In the genomic region with DNA sequence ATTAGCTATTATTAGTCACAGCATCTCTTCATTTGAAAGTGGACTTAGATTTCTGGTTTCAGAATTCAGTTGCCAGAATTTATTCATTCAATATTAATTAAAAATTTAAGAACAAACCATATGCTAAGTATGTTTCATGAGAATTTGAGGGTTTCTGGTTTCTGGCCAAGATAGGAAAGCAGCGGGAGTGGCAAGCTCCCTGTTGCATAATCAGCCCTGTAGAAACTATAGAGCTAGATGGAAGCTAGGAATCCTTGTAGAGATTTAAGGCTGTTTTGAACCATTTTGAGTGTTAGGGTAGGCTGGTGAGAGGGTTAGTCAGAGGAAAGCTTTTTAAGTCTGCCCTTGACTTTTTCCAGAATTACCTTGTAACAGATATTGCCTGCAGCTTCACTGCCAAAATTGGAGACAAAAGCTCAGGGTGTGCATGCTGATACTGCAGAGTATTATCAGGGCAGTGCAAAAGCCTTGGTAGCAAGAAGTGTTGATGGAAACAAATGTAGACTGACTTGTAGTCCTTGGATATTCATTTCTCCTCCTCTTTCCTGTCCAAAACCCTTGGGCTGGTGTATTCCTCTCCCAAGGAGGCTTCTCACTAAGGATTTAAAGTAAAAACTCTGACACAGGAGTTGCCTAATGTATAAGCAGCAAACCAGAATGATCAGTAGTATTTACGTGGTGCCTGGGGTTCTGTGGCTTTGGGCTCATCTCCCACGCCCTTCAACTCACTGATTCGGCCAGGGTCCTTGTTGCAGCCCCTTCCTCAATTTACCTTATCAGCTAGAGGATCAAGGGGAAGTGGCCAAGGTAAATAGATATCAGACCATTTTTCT, we compare ENCODE assay signal across 1 cellular context.
TF ChIP-seq lines count a peak whose summit lies in the region.

No MANE protein-coding gene starts in this region.

TF ChIP-seq in GM23338, 12 proteins besides CTCF, POLR2A, EP300 and RAD21 (continued from another document):
- TF ChIP-seq, protein P1, sequence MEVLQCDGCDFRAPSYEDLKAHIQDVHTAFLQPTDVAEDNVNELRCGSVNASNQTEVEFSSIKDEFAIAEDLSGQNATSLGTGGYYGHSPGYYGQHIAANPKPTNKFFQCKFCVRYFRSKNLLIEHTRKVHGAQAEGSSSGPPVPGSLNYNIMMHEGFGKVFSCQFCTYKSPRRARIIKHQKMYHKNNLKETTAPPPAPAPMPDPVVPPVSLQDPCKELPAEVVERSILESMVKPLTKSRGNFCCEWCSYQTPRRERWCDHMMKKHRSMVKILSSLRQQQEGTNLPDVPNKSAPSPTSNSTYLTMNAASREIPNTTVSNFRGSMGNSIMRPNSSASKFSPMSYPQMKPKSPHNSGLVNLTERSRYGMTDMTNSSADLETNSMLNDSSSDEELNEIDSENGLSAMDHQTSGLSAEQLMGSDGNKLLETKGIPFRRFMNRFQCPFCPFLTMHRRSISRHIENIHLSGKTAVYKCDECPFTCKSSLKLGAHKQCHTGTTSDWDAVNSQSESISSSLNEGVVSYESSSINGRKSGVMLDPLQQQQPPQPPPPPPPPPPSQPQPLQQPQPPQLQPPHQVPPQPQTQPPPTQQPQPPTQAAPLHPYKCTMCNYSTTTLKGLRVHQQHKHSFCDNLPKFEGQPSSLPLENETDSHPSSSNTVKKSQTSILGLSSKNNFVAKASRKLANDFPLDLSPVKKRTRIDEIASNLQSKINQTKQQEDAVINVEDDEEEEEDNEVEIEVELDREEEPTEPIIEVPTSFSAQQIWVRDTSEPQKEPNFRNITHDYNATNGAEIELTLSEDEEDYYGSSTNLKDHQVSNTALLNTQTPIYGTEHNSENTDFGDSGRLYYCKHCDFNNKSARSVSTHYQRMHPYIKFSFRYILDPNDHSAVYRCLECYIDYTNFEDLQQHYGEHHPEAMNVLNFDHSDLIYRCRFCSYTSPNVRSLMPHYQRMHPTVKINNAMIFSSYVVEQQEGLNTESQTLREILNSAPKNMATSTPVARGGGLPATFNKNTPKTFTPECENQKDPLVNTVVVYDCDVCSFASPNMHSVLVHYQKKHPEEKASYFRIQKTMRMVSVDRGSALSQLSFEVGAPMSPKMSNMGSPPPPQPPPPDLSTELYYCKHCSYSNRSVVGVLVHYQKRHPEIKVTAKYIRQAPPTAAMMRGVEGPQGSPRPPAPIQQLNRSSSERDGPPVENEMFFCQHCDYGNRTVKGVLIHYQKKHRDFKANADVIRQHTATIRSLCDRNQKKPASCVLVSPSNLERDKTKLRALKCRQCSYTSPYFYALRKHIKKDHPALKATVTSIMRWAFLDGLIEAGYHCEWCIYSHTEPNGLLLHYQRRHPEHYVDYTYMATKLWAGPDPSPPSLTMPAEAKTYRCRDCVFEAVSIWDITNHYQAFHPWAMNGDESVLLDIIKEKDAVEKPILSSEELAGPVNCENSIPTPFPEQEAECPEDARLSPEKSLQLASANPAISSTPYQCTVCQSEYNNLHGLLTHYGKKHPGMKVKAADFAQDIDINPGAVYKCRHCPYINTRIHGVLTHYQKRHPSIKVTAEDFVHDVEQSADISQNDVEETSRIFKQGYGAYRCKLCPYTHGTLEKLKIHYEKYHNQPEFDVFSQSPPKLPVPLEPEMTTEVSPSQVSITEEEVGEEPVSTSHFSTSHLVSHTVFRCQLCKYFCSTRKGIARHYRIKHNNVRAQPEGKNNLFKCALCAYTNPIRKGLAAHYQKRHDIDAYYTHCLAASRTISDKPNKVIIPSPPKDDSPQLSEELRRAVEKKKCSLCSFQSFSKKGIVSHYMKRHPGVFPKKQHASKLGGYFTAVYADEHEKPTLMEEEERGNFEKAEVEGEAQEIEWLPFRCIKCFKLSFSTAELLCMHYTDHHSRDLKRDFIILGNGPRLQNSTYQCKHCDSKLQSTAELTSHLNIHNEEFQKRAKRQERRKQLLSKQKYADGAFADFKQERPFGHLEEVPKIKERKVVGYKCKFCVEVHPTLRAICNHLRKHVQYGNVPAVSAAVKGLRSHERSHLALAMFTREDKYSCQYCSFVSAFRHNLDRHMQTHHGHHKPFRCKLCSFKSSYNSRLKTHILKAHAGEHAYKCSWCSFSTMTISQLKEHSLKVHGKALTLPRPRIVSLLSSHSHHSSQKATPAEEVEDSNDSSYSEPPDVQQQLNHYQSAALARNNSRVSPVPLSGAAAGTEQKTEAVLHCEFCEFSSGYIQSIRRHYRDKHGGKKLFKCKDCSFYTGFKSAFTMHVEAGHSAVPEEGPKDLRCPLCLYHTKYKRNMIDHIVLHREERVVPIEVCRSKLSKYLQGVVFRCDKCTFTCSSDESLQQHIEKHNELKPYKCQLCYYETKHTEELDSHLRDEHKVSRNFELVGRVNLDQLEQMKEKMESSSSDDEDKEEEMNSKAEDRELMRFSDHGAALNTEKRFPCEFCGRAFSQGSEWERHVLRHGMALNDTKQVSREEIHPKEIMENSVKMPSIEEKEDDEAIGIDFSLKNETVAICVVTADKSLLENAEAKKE (CRISPR knock-in tag; IDR thresholded peaks at IDR 0.05): no peak
- TF ChIP-seq POLR2AphosphoS5 (IDR thresholded peaks at IDR 0.05; ENCODE audit: low read depth): no peak
- TF ChIP-seq, protein P2, sequence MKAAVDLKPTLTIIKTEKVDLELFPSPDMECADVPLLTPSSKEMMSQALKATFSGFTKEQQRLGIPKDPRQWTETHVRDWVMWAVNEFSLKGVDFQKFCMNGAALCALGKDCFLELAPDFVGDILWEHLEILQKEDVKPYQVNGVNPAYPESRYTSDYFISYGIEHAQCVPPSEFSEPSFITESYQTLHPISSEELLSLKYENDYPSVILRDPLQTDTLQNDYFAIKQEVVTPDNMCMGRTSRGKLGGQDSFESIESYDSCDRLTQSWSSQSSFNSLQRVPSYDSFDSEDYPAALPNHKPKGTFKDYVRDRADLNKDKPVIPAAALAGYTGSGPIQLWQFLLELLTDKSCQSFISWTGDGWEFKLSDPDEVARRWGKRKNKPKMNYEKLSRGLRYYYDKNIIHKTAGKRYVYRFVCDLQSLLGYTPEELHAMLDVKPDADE (IDR thresholded peaks at IDR 0.05): no peak
- no peak for TF ChIP-seq ZNF114 (CRISPR knock-in tag; IDR thresholded peaks at IDR 0.05)
- TF ChIP-seq, protein P3, sequence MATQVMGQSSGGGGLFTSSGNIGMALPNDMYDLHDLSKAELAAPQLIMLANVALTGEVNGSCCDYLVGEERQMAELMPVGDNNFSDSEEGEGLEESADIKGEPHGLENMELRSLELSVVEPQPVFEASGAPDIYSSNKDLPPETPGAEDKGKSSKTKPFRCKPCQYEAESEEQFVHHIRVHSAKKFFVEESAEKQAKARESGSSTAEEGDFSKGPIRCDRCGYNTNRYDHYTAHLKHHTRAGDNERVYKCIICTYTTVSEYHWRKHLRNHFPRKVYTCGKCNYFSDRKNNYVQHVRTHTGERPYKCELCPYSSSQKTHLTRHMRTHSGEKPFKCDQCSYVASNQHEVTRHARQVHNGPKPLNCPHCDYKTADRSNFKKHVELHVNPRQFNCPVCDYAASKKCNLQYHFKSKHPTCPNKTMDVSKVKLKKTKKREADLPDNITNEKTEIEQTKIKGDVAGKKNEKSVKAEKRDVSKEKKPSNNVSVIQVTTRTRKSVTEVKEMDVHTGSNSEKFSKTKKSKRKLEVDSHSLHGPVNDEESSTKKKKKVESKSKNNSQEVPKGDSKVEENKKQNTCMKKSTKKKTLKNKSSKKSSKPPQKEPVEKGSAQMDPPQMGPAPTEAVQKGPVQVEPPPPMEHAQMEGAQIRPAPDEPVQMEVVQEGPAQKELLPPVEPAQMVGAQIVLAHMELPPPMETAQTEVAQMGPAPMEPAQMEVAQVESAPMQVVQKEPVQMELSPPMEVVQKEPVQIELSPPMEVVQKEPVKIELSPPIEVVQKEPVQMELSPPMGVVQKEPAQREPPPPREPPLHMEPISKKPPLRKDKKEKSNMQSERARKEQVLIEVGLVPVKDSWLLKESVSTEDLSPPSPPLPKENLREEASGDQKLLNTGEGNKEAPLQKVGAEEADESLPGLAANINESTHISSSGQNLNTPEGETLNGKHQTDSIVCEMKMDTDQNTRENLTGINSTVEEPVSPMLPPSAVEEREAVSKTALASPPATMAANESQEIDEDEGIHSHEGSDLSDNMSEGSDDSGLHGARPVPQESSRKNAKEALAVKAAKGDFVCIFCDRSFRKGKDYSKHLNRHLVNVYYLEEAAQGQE (IDR thresholded peaks at IDR 0.05; ENCODE audit: unreplicated experiment): no peak
- TF ChIP-seq NANOG (IDR thresholded peaks at IDR 0.05; ENCODE audit: borderline replicate concordance): no peak
- no peak for TF ChIP-seq STAT1 (IDR thresholded peaks at IDR 0.05; ENCODE audit: unreplicated experiment)
